ENCODE assay signal across 28 cellular contexts in the genomic region with DNA sequence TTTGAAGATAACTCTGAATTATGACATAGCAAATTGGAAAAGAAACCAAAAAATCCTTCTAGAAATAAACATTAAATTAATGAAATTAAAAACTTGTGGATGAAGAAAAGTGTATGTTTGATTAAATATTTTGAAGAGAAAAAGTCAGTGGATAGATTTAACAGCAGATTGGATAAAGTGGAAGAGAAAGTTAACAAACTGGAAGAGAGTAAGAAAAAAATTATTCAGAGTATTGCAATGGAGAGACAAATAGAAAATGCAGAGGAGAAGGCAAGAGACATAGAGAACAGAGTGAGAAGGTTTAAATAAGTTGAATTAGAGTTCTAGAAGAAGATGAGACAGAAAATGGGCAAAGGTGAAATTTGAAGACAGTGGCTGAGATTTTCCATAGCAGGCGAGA.
"Had no signal": no experiment of that assay in that cellular context is flagged by ENCODE, and none has a peak within 500 bp of the region (broad histone marks: within the 10 kb centered on the region; RNA-seq: fewer than 3 reads in every experiment).

No MANE protein-coding gene starts in this region.

- H3K27me3 Mint-ChIP-seq: naive B cell; progenitor cell of endocrine pancreas; stimulated activated naive CD8-positive, alpha-beta T cell treated with anti-CD3 and anti-CD28 coated beads, Interleukin-15, Interleukin-2, amounts not matched to agents 100 ng/mL and 50 ng/mL, for 24 hours had no signal

- H3K36me3 Mint-ChIP-seq: natural killer cell; stimulated activated effector memory CD8-positive, alpha-beta T cell treated with anti-CD3 and anti-CD28 coated beads, Interleukin-12 subunit alpha, Interleukin-12 subunit beta, amount 100 ng/mL, for 72 hours had no signal

- H3K27ac Mint-ChIP-seq: mesothelial cell of epicardium; natural killer cell; nephron progenitor cell; neural progenitor cell; progenitor cell of endocrine pancreas; stimulated activated effector memory CD8-positive, alpha-beta T cell treated with anti-CD3 and anti-CD28 coated beads, Interleukin-12 subunit alpha, Interleukin-12 subunit beta, amount 100 ng/mL, for 72 hours; stimulated activated naive CD8-positive, alpha-beta T cell treated with anti-CD3 and anti-CD28 coated beads, Interleukin-15, Interleukin-2, amounts not matched to agents 100 ng/mL and 50 ng/mL, for 24 hours had no signal

- H3K4me3 ChIP-seq: heart left ventricle, left ventricle myocardium inferior, lung, neural progenitor cell, right atrium auricular region, right lobe of liver, testis, thyroid gland, transverse colon, upper lobe of left lung had no signal

- H3K36me3 ChIP-seq: heart left ventricle, left ventricle myocardium inferior, neural progenitor cell, neutrophil, right atrium auricular region, right lobe of liver, thyroid gland, transverse colon had no signal

- H2AFZ ChIP-seq: neural progenitor cell had no signal

- FAIRE-seq: islet of Langerhans had no signal

- DNase-seq: heart left ventricle; hypothalamus; immature natural killer cell; left ventricle myocardium inferior; mesendoderm; naive B cell; natural killer cell; nephron progenitor cell; occipital lobe; right lobe of liver; stimulated activated CD4-positive, alpha-beta T cell treated with anti-CD3 and anti-CD28 coated beads, Interleukin-12 subunit alpha, Interleukin-12 subunit beta, amount 100 ng/mL, for 4 hours; stimulated activated CD4-positive, alpha-beta T cell treated with anti-CD3 and anti-CD28 coated beads, Interleukin-15, amount 100 ng/mL, for 24 hours; stimulated activated CD4-positive, alpha-beta T cell treated with anti-CD3 and anti-CD28 coated beads, Interleukin-4, amount 100 ng/mL, for 24 hours; stimulated activated naive CD4-positive, alpha-beta T cell; substantia nigra; testis; thyroid gland; transverse colon; upper lobe of left lung had no signal

- H3K4me3 Mint-ChIP-seq: immature natural killer cell; mesothelial cell of epicardium; naive B cell; natural killer cell; nephron progenitor cell; neural progenitor cell; stimulated activated effector memory CD8-positive, alpha-beta T cell treated with anti-CD3 and anti-CD28 coated beads, Interleukin-12 subunit alpha, Interleukin-12 subunit beta, amount 100 ng/mL, for 72 hours; stimulated activated naive CD8-positive, alpha-beta T cell treated with anti-CD3 and anti-CD28 coated beads, Interleukin-15, Interleukin-2, amounts not matched to agents 100 ng/mL and 50 ng/mL, for 24 hours had no signal

- H3K9me3 Mint-ChIP-seq: immature natural killer cell; naive B cell; natural killer cell; nephron progenitor cell; neural progenitor cell; stimulated activated effector memory CD8-positive, alpha-beta T cell treated with anti-CD3 and anti-CD28 coated beads, Interleukin-12 subunit alpha, Interleukin-12 subunit beta, amount 100 ng/mL, for 72 hours; stimulated activated naive CD8-positive, alpha-beta T cell treated with anti-CD3 and anti-CD28 coated beads, Interleukin-15, Interleukin-2, amounts not matched to agents 100 ng/mL and 50 ng/mL, for 24 hours had no signal

- H3K4me1 Mint-ChIP-seq: immature natural killer cell; stimulated activated effector memory CD8-positive, alpha-beta T cell treated with anti-CD3 and anti-CD28 coated beads, Interleukin-12 subunit alpha, Interleukin-12 subunit beta, amount 100 ng/mL, for 72 hours had no signal

- H3K27ac ChIP-seq: heart left ventricle, left ventricle myocardium inferior, neural progenitor cell, neutrophil, right atrium auricular region, right lobe of liver, testis, transverse colon, upper lobe of left lung had no signal

- H3K9ac ChIP-seq: neural progenitor cell had no signal

- H3K9me3 ChIP-seq: heart left ventricle, left ventricle myocardium inferior, neutrophil, right atrium auricular region, right lobe of liver, testis, thyroid gland, transverse colon, upper lobe of left lung had no signal

- H3K4me2 ChIP-seq: neural progenitor cell had no signal

- H3K27me3 ChIP-seq: heart left ventricle, neural progenitor cell, neutrophil, right atrium auricular region, right lobe of liver, testis, thyroid gland, transverse colon, upper lobe of left lung had no signal

- H3K4me1 ChIP-seq: neural progenitor cell, right atrium auricular region, testis, transverse colon, upper lobe of left lung had no signal

- ATAC-seq: heart left ventricle; natural killer cell; right lobe of liver; stimulated activated effector memory CD8-positive, alpha-beta T cell treated with anti-CD3 and anti-CD28 coated beads, Interleukin-12 subunit alpha, Interleukin-12 subunit beta, amount 100 ng/mL, for 72 hours had no signal
